Comparison of ENCODE assay signal across 1 cellular context in genomic region chr16:30416624-30417298, GRCh38.
TF ChIP-seq lines count a peak whose summit lies in the region.

No MANE protein-coding gene starts in this region.

TF ChIP-seq in HEK293, 187 proteins besides CTCF, POLR2A, EP300 and RAD21 (continued from another document):
- TF ChIP-seq BCL6B (tag by site-specific recombination; IDR thresholded peaks at IDR 0.05): no peak
- peak; percentile 66 for TF ChIP-seq ZNF341 (tag by site-specific recombination; IDR thresholded peaks at IDR 0.05; ENCODE audit: low read depth)
- TF ChIP-seq ZNF10 (tag by site-specific recombination; IDR thresholded peaks at IDR 0.05): no peak
- peak; percentile 51; the same call in 1 of the 2 replicates for TF ChIP-seq ZNF600 (tag by site-specific recombination; IDR thresholded peaks at IDR 0.05)
